In the genomic region with DNA sequence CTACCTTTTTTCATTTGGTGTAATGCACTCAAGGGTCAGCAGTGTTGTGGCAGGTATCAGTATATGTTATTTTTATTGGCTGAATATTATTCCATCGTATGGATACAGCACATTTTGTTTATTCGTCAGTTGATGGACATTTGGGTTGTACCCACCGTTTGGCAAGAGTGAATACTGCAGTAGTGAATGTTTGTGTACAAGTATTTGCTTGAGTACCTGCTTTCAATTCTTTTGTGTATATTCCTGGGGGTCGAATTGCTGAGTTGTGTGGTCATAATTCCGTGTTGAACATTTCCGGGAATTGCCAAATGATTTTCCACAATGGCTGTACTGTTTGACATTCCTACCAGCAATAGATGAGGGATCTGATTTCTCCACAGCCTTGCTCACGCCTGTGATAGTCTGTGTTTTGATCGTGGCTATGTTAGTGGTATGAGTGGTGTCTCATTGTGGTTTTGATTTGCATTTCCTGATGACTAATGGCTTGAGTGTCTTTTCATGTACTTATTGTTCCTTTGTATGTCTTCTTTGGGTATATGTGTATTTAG, we compare ENCODE assay signal across 1 cellular context.
A peak's percentile ranks its signal among the peaks of the same experiment; 100 is the strongest.
TF ChIP-seq lines count a peak whose summit lies in the region.

No MANE protein-coding gene starts in this region.

TF ChIP-seq in HepG2, 621 proteins besides CTCF, POLR2A, EP300 and RAD21 (continued from another document and continues in another):
- TF ChIP-seq, protein P1, sequence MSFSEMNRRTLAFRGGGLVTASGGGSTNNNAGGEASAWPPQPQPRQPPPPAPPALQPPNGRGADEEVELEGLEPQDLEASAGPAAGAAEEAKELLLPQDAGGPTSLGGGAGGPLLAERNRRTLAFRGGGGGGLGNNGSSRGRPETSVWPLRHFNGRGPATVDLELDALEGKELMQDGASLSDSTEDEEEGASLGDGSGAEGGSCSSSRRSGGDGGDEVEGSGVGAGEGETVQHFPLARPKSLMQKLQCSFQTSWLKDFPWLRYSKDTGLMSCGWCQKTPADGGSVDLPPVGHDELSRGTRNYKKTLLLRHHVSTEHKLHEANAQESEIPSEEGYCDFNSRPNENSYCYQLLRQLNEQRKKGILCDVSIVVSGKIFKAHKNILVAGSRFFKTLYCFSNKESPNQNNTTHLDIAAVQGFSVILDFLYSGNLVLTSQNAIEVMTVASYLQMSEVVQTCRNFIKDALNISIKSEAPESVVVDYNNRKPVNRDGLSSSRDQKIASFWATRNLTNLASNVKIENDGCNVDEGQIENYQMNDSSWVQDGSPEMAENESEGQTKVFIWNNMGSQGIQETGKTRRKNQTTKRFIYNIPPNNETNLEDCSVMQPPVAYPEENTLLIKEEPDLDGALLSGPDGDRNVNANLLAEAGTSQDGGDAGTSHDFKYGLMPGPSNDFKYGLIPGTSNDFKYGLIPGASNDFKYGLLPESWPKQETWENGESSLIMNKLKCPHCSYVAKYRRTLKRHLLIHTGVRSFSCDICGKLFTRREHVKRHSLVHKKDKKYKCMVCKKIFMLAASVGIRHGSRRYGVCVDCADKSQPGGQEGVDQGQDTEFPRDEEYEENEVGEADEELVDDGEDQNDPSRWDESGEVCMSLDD (CRISPR knock-in tag; IDR thresholded peaks at IDR 0.05; ENCODE audit: borderline replicate concordance), result no peak; the same call in 1 of the 2 replicates
- TF ChIP-seq PITX1 (CRISPR knock-in tag; IDR thresholded peaks at IDR 0.05) (no peak), NR2F6 (IDR thresholded peaks at IDR 0.05) (no peak), NR2F6 (CRISPR knock-in tag; IDR thresholded peaks at IDR 0.05) (peak; percentile 55; the same call in 1 of the 2 replicates), ZNF607 (CRISPR knock-in tag; IDR thresholded peaks at IDR 0.05; ENCODE audit: borderline replicate concordance) (no peak), KLF11 (CRISPR knock-in tag; IDR thresholded peaks at IDR 0.05) (no peak), PHB2 (IDR thresholded peaks at IDR 0.05; ENCODE audit: partially characterized antibody) (no peak), ZNF614 (CRISPR knock-in tag; IDR thresholded peaks at IDR 0.05; ENCODE audit: borderline replicate concordance) (0 out of 2 replicates have a peak, but pooled peaks have one; percentile 20), TCF7L2 (IDR thresholded peaks at IDR 0.05; ENCODE audit: low read depth, low read length) (no peak), RELA (CRISPR knock-in tag; IDR thresholded peaks at IDR 0.05) (no peak), HMG20A (CRISPR knock-in tag; IDR thresholded peaks at IDR 0.05; ENCODE audit: borderline replicate concordance) (peak; percentile 86), HMGA1 (CRISPR knock-in tag; conservative IDR thresholded peaks at IDR 0.05) (no peak), MEIS2 (CRISPR knock-in tag; IDR thresholded peaks at IDR 0.05) (no peak), CCAR2 (optimal IDR thresholded peaks at IDR 0.05; ENCODE audit: low read depth, low read length) (no peak), MTF2 (CRISPR knock-in tag; IDR thresholded peaks at IDR 0.05; ENCODE audit: borderline replicate concordance) (no peak), ZNF747 (CRISPR knock-in tag; IDR thresholded peaks at IDR 0.05; ENCODE audit: borderline replicate concordance) (no peak), GTF2F1 (IDR thresholded peaks at IDR 0.05; ENCODE audit: low read length) (no peak), YEATS4 (CRISPR knock-in tag; IDR thresholded peaks at IDR 0.05; ENCODE audit: borderline replicate concordance) (no peak), ZNF629 (CRISPR knock-in tag; conservative IDR thresholded peaks at IDR 0.05) (no peak), KDM4B (CRISPR knock-in tag; IDR thresholded peaks at IDR 0.05) (no peak), ZNF577 (CRISPR knock-in tag; IDR thresholded peaks at IDR 0.05; ENCODE audit: borderline replicate concordance, low read depth) (no peak), ZNF496 (CRISPR knock-in tag; IDR thresholded peaks at IDR 0.05; ENCODE audit: insufficient replicate concordance) (no peak), TSC22D2 (CRISPR knock-in tag; IDR thresholded peaks at IDR 0.05; ENCODE audit: borderline replicate concordance) (no peak), KAT2B (IDR thresholded peaks at IDR 0.05; ENCODE audit: borderline replicate concordance, low read depth, low read length) (no peak), MTF1 (CRISPR knock-in tag; IDR thresholded peaks at IDR 0.05) (no peak), KDM5A (IDR thresholded peaks at IDR 0.05; ENCODE audit: borderline replicate concordance, low read length) (no peak), ZSCAN29 (CRISPR knock-in tag; conservative IDR thresholded peaks at IDR 0.05) (no peak), ZFP37 (CRISPR knock-in tag; IDR thresholded peaks at IDR 0.05; ENCODE audit: borderline replicate concordance) (no peak), ZNF343 (CRISPR knock-in tag; IDR thresholded peaks at IDR 0.05) (no peak), KDM3A (CRISPR knock-in tag; IDR thresholded peaks at IDR 0.05; ENCODE audit: low read depth) (no peak), LCORL (IDR thresholded peaks at IDR 0.05) (no peak), LCORL (CRISPR knock-in tag; IDR thresholded peaks at IDR 0.05) (no peak), PCBP1 (IDR thresholded peaks at IDR 0.05; ENCODE audit: borderline replicate concordance, low read depth, low read length) (no peak), SKI (IDR thresholded peaks at IDR 0.05; ENCODE audit: partially characterized antibody) (peak; percentile 84), SOX6 (IDR thresholded peaks at IDR 0.05) (no peak), SOX6 (CRISPR knock-in tag; IDR thresholded peaks at IDR 0.05) (peak; percentile 93), ZSCAN9 (CRISPR knock-in tag; IDR thresholded peaks at IDR 0.05; ENCODE audit: borderline replicate concordance) (no peak), ATAD3A (CRISPR knock-in tag; IDR thresholded peaks at IDR 0.05) (no peak), MAZ (IDR thresholded peaks at IDR 0.05; ENCODE audit: borderline replicate concordance, low read depth, low read length) (no peak), MAZ (CRISPR knock-in tag; IDR thresholded peaks at IDR 0.05; ENCODE audit: low read depth) (no peak), CEBPB (IDR thresholded peaks at IDR 0.05; ENCODE audit: borderline replicate concordance, low read depth, low read length) (peak; percentile 87)
- TF ChIP-seq, protein P2, sequence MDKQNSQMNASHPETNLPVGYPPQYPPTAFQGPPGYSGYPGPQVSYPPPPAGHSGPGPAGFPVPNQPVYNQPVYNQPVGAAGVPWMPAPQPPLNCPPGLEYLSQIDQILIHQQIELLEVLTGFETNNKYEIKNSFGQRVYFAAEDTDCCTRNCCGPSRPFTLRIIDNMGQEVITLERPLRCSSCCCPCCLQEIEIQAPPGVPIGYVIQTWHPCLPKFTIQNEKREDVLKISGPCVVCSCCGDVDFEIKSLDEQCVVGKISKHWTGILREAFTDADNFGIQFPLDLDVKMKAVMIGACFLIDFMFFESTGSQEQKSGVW (CRISPR knock-in tag; IDR thresholded peaks at IDR 0.05; ENCODE audit: borderline replicate concordance), result no peak
- TF ChIP-seq, protein P3, sequence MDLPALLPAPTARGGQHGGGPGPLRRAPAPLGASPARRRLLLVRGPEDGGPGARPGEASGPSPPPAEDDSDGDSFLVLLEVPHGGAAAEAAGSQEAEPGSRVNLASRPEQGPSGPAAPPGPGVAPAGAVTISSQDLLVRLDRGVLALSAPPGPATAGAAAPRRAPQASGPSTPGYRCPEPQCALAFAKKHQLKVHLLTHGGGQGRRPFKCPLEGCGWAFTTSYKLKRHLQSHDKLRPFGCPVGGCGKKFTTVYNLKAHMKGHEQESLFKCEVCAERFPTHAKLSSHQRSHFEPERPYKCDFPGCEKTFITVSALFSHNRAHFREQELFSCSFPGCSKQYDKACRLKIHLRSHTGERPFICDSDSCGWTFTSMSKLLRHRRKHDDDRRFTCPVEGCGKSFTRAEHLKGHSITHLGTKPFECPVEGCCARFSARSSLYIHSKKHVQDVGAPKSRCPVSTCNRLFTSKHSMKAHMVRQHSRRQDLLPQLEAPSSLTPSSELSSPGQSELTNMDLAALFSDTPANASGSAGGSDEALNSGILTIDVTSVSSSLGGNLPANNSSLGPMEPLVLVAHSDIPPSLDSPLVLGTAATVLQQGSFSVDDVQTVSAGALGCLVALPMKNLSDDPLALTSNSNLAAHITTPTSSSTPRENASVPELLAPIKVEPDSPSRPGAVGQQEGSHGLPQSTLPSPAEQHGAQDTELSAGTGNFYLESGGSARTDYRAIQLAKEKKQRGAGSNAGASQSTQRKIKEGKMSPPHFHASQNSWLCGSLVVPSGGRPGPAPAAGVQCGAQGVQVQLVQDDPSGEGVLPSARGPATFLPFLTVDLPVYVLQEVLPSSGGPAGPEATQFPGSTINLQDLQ (CRISPR knock-in tag; IDR thresholded peaks at IDR 0.05), result no peak
- TF ChIP-seq, protein P4, sequence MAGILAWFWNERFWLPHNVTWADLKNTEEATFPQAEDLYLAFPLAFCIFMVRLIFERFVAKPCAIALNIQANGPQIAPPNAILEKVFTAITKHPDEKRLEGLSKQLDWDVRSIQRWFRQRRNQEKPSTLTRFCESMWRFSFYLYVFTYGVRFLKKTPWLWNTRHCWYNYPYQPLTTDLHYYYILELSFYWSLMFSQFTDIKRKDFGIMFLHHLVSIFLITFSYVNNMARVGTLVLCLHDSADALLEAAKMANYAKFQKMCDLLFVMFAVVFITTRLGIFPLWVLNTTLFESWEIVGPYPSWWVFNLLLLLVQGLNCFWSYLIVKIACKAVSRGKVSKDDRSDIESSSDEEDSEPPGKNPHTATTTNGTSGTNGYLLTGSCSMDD (CRISPR knock-in tag; IDR thresholded peaks at IDR 0.05), result no peak
- TF ChIP-seq, protein P5, sequence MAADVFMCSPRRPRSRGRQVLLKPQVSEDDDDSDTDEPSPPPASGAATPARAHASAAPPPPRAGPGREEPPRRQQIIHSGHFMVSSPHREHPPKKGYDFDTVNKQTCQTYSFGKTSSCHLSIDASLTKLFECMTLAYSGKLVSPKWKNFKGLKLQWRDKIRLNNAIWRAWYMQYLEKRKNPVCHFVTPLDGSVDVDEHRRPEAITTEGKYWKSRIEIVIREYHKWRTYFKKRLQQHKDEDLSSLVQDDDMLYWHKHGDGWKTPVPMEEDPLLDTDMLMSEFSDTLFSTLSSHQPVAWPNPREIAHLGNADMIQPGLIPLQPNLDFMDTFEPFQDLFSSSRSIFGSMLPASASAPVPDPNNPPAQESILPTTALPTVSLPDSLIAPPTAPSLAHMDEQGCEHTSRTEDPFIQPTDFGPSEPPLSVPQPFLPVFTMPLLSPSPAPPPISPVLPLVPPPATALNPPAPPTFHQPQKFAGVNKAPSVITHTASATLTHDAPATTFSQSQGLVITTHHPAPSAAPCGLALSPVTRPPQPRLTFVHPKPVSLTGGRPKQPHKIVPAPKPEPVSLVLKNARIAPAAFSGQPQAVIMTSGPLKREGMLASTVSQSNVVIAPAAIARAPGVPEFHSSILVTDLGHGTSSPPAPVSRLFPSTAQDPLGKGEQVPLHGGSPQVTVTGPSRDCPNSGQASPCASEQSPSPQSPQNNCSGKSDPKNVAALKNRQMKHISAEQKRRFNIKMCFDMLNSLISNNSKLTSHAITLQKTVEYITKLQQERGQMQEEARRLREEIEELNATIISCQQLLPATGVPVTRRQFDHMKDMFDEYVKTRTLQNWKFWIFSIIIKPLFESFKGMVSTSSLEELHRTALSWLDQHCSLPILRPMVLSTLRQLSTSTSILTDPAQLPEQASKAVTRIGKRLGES (CRISPR knock-in tag; IDR thresholded peaks at IDR 0.05; ENCODE audit: borderline replicate concordance), result no peak
- TF ChIP-seq, protein P6, sequence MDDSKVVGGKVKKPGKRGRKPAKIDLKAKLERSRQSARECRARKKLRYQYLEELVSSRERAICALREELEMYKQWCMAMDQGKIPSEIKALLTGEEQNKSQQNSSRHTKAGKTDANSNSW (CRISPR knock-in tag; IDR thresholded peaks at IDR 0.05; ENCODE audit: borderline replicate concordance), result no peak
- TF ChIP-seq, protein P7, sequence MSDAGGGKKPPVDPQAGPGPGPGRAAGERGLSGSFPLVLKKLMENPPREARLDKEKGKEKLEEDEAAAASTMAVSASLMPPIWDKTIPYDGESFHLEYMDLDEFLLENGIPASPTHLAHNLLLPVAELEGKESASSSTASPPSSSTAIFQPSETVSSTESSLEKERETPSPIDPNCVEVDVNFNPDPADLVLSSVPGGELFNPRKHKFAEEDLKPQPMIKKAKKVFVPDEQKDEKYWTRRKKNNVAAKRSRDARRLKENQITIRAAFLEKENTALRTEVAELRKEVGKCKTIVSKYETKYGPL (CRISPR knock-in tag; IDR thresholded peaks at IDR 0.05), result no peak
- TF ChIP-seq, protein P8, sequence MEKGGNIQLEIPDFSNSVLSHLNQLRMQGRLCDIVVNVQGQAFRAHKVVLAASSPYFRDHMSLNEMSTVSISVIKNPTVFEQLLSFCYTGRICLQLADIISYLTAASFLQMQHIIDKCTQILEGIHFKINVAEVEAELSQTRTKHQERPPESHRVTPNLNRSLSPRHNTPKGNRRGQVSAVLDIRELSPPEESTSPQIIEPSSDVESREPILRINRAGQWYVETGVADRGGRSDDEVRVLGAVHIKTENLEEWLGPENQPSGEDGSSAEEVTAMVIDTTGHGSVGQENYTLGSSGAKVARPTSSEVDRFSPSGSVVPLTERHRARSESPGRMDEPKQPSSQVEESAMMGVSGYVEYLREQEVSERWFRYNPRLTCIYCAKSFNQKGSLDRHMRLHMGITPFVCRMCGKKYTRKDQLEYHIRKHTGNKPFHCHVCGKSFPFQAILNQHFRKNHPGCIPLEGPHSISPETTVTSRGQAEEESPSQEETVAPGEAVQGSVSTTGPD (CRISPR knock-in tag; IDR thresholded peaks at IDR 0.05), result peak; percentile 55; the same call in 1 of the 2 replicates
- TF ChIP-seq, protein P9, sequence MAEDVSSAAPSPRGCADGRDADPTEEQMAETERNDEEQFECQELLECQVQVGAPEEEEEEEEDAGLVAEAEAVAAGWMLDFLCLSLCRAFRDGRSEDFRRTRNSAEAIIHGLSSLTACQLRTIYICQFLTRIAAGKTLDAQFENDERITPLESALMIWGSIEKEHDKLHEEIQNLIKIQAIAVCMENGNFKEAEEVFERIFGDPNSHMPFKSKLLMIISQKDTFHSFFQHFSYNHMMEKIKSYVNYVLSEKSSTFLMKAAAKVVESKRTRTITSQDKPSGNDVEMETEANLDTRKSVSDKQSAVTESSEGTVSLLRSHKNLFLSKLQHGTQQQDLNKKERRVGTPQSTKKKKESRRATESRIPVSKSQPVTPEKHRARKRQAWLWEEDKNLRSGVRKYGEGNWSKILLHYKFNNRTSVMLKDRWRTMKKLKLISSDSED (CRISPR knock-in tag; IDR thresholded peaks at IDR 0.05), result no peak
- TF ChIP-seq, protein P10, sequence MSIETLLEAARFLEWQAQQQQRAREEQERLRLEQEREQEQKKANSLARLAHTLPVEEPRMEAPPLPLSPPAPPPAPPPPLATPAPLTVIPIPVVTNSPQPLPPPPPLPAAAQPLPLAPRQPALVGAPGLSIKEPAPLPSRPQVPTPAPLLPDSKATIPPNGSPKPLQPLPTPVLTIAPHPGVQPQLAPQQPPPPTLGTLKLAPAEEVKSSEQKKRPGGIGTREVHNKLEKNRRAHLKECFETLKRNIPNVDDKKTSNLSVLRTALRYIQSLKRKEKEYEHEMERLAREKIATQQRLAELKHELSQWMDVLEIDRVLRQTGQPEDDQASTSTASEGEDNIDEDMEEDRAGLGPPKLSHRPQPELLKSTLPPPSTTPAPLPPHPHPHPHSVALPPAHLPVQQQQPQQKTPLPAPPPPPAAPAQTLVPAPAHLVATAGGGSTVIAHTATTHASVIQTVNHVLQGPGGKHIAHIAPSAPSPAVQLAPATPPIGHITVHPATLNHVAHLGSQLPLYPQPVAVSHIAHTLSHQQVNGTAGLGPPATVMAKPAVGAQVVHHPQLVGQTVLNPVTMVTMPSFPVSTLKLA (IDR thresholded peaks at IDR 0.05), result no peak
